In the genomic region with DNA sequence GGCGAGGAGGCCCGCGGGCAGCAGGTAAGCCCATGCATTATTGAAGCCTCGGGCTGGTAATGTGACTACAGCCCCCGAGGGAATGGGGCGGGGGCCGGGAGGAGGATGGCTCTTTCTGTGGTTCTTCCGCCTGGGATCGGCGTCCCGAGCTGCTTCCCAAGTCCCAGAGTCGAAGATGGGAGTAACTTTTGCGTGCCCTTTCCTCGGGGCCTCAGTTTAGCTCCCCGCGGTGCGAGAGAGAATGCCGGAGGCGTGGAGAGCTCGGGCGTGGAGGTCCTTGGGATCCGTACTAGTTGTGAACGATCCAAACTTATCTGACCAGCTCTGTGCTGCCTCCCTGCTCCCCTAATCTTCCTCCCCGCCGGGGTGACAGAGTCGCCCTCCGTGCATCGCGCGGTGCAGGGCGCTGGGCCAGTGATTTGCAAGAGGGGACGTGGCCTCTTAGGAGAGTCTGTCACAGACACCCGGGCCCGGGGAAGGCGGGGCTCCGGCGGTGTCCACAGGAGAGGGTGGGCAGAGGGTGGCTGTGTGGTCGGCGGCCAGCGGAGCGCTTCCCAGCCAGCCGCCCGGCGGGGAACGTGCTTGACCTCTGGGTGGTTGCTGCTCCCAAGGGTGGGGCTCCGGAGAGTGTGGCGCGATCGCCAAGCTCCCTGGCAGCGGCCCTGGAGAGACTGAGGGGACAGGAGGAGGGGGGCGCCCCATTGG, we compare ENCODE assay signal across 1 cellular context.
A peak's percentile ranks its signal among the peaks of the same experiment; 100 is the strongest.
TF ChIP-seq lines count a peak whose summit lies in the region.

No MANE protein-coding gene starts in this region.

TF ChIP-seq in HEK293, 187 proteins besides CTCF, POLR2A, EP300 and RAD21 (continued from another document):
- peak; percentile 46; the same call in 1 of the 2 replicates for TF ChIP-seq ZSCAN30 (tag by site-specific recombination; IDR thresholded peaks at IDR 0.05)
- TF ChIP-seq ZBTB20 (tag by site-specific recombination; IDR thresholded peaks at IDR 0.05), result peak; percentile 92
- 0 out of 2 replicates have a peak, but pooled peaks have one; percentile 17 for TF ChIP-seq ZXDB (tag by site-specific recombination; IDR thresholded peaks at IDR 0.05)
